Comparison of ENCODE assay signal across 17 cellular contexts in genomic region chr6:12064125-12064524, GRCh38. TPM values are rescaled to one million over a fixed set of nuclear protein-coding genes. Genes with fewer than 3 reads are reported as not detected.
DNase-seq lines count a peak whose midpoint lies in the region; ATAC-seq, FAIRE-seq and TF ChIP-seq lines count a peak whose summit lies in the region.
"Had no signal": no experiment of that assay in that cellular context is flagged by ENCODE, and none has a peak within 500 bp of the region (broad histone marks: within the 10 kb centered on the region; RNA-seq: fewer than 3 reads in every experiment).

No MANE protein-coding gene starts in this region.

- no peaks in the 10 kb centered on the region for H3K27me3 Mint-ChIP-seq in T-helper 1 cell treated with Interleukin-12 subunit alpha and Interleukin-12 subunit beta and Interleukin-4 antibody, amounts not matched to agents 30 μg/mL and 1 μg/mL, for 36 hours (ENCODE audit: low read depth)
- H3K27me3 Mint-ChIP-seq in T-helper 17 cell = no peaks in the 10 kb centered on the region
- peaks cover 12% of the 10 kb centered on the region for H3K27me3 Mint-ChIP-seq in glutamatergic neuron (ENCODE audit: unreplicated experiment)
- H3K27me3 Mint-ChIP-seq: stimulated activated naive B cell treated with anti-CD40 and anti-IgM and Interleukin-4, amounts not matched to agents 10 μg/mL and 1 μg/mL and 100 μg/mL, for 72 hours had no signal

- H3K36me3 Mint-ChIP-seq in T-helper 1 cell treated with Interleukin-12 subunit alpha and Interleukin-12 subunit beta and Interleukin-4 antibody, amounts not matched to agents 30 μg/mL and 1 μg/mL, for 36 hours (ENCODE audit: low read depth) = peaks cover 11% of the 10 kb centered on the region
- H3K36me3 Mint-ChIP-seq in T-helper 17 cell (ENCODE audit: low read depth) (peaks cover 10% of the 10 kb centered on the region), glutamatergic neuron (ENCODE audit: unreplicated experiment) (no peaks in the 10 kb centered on the region)

- FAIRE-seq in pancreas (lab: Jason Lieb, UNC) = no peak
- FAIRE-seq: bronchial epithelial cell, G401.6 had no signal

- H3K4me3 Mint-ChIP-seq in T-helper 1 cell treated with Interleukin-12 subunit alpha and Interleukin-12 subunit beta and Interleukin-4 antibody, amounts not matched to agents 30 μg/mL and 1 μg/mL, for 36 hours = no peak overlapping the region
- H3K4me3 Mint-ChIP-seq in T-helper 17 cell = no peak overlapping the region
- peak overlapping the region; percentile 49 for H3K4me3 Mint-ChIP-seq in glutamatergic neuron (ENCODE audit: unreplicated experiment)

- DNase-seq in T-helper 1 cell (no peak), GM04504 (ENCODE audit: low read depth) (peak; percentile 80), T-helper 17 cell (no peak), glutamatergic neuron (no peak), GOT3 (lab: John Stamatoyannopoulos, UW) (no peak), pancreas (no peak)
- DNase-seq: activated naive CD4-positive, alpha-beta T cell treated with Interleukin-2 at 50 U/mL for 16 hours; left cardiac atrium; NCI-H1694; stimulated activated naive B cell treated with anti-CD40 and anti-IgM and Interleukin-4, amounts not matched to agents 10 μg/mL and 1 μg/mL and 100 μg/mL, for 72 hours had no signal

- TF ChIP-seq CTCF in glutamatergic neuron (IDR thresholded peaks at IDR 0.05; ENCODE audit: partially characterized antibody, unreplicated experiment) (no peak), pancreas (IDR thresholded peaks at IDR 0.05) (no peak)

- H3K36me3 ChIP-seq in pancreas = no peaks in the 10 kb centered on the region

- intact Hi-C loops in pancreas (cut with DNase I) = no loop called here

- peaks cover 51% of the 10 kb centered on the region for H3K4me1 Mint-ChIP-seq in T-helper 1 cell treated with Interleukin-12 subunit alpha and Interleukin-12 subunit beta and Interleukin-4 antibody, amounts not matched to agents 30 μg/mL and 1 μg/mL, for 36 hours (ENCODE audit: low read depth)
- H3K4me1 Mint-ChIP-seq in T-helper 17 cell (peaks cover 43% of the 10 kb centered on the region), glutamatergic neuron (ENCODE audit: low read depth, unreplicated experiment) (peaks cover 48% of the 10 kb centered on the region)

- 88 to 92% methylated on average over 4 of the region's 4 CpGs for WGBS in pancreas, 2 donors

- H3K27me3 ChIP-seq in pancreas = no peaks in the 10 kb centered on the region

- no peak overlapping the region for H3K27ac ChIP-seq in pancreas
- H3K27ac ChIP-seq: parathyroid adenoma, SK-N-MC had no signal

- no peaks in the 10 kb centered on the region for H3K9me3 Mint-ChIP-seq in T-helper 1 cell treated with Interleukin-12 subunit alpha and Interleukin-12 subunit beta and Interleukin-4 antibody, amounts not matched to agents 30 μg/mL and 1 μg/mL, for 36 hours
- H3K9me3 Mint-ChIP-seq in glutamatergic neuron (ENCODE audit: unreplicated experiment) = peaks cover 6% of the 10 kb centered on the region

- H3K9me3 ChIP-seq in T-helper 17 cell (ENCODE audit: control insufficient read depth, low read length, poor library complexity, severe bottlenecking) (no peaks in the 10 kb centered on the region), pancreas (no peaks in the 10 kb centered on the region)

- peak overlapping the region; percentile 70 for H3K27ac Mint-ChIP-seq in T-helper 1 cell treated with Interleukin-12 subunit alpha and Interleukin-12 subunit beta and Interleukin-4 antibody, amounts not matched to agents 30 μg/mL and 1 μg/mL, for 36 hours
- peak overlapping the region; percentile 24 for H3K27ac Mint-ChIP-seq in T-helper 17 cell
- H3K27ac Mint-ChIP-seq in glutamatergic neuron (ENCODE audit: unreplicated experiment) = peak overlapping the region; percentile 72

- no peak overlapping the region for H3K4me3 ChIP-seq in pancreas
- H3K4me3 ChIP-seq: SK-N-MC, smooth muscle cell had no signal

- H3K4me1 ChIP-seq in pancreas = peaks cover 0 to 12% (median 8%) of the 10 kb centered on the region in 3 donors
- H3K4me1 ChIP-seq: parathyroid adenoma had no signal

- no peak for ATAC-seq in T-helper 17 cell
- ATAC-seq in HG02588 (IDR thresholded peaks at IDR 0.05; ENCODE audit: unreplicated experiment) = no peak
- ATAC-seq in pancreas = no peak
- ATAC-seq: left cardiac atrium; stimulated activated naive B cell treated with anti-CD40 and anti-IgM and Interleukin-4, amounts not matched to agents 10 μg/mL and 1 μg/mL and 100 μg/mL, for 72 hours had no signal

RNA-seq across cellular contexts. Expression of gene HIVEP1, which starts 52.0 kb away (rescaled TPM):
- total RNA-seq in T-helper 17 cell (10 to 100 TPM; 63.4 to 70.0 TPM), glutamatergic neuron (ENCODE audit: unreplicated experiment) (37.1 TPM), pancreas (10 to 100 TPM in 3 of 6 donors, 1 to 10 TPM in 3; 8.2 to 17.7 (median 9.9) TPM)
- 1 to 10 TPM; 3.8 to 4.1 TPM for polyA plus RNA-seq in pancreas
